10 cellular contexts compared by ENCODE assay signal in genomic region chr6:1396952-1397868, GRCh38. TPM values are rescaled to one million over a fixed set of nuclear protein-coding genes. Genes with fewer than 3 reads are reported as not detected.
DNase-seq lines count a peak whose midpoint lies in the region; ATAC-seq and TF ChIP-seq lines count a peak whose summit lies in the region.
"Had no signal": no experiment of that assay in that cellular context is flagged by ENCODE, and none has a peak within 500 bp of the region (broad histone marks: within the 10 kb centered on the region; RNA-seq: fewer than 3 reads in every experiment).

No MANE protein-coding gene starts in this region.

- no peak for TF ChIP-seq POLR2A in suprapubic skin (IDR thresholded peaks at IDR 0.05)

- peak; percentile 89 for ATAC-seq in Panc1

- peak; percentile 99 for TF ChIP-seq CTCF in Panc1 (IDR thresholded peaks at IDR 0.05)
- peak; percentile 99 for TF ChIP-seq CTCF in fibroblast of pulmonary artery (IDR thresholded peaks at IDR 0.05; ENCODE audit: low read length, missing control alignments)
- TF ChIP-seq CTCF in suprapubic skin (IDR thresholded peaks at IDR 0.05) = peak; percentile 72 to 92

- H3K9me3 ChIP-seq in Panc1 (ENCODE audit: control insufficient read depth, insufficient read depth, low read depth, low read length) (no peaks in the 10 kb centered on the region), suprapubic skin (no peaks in the 10 kb centered on the region)
- H3K9me3 ChIP-seq: BLaER1 had no signal

- H3K27me3 ChIP-seq in Panc1 (ENCODE audit: control insufficient read depth, insufficient read depth, low read length) (no peaks in the 10 kb centered on the region), suprapubic skin (peaks cover 95% of the 10 kb centered on the region)

- in situ Hi-C loops in Panc1 (cut with HindIII; ENCODE audit: low pct_unique_long_range_greater_than_20kb, low sequenced_read_pairs) = no loop called here

- intact Hi-C loops in Panc1 (cut with micrococcal nuclease; ENCODE audit: unreplicated experiment) = no loop called here

- no peak for TF ChIP-seq EP300 in suprapubic skin (IDR thresholded peaks at IDR 0.05)

- H3K36me3 ChIP-seq in Panc1 (ENCODE audit: control insufficient read depth, insufficient read depth, low read length) (no peaks in the 10 kb centered on the region), suprapubic skin (no peaks in the 10 kb centered on the region)
- H3K36me3 ChIP-seq: BLaER1 had no signal

- H3K4me1 ChIP-seq in Panc1 (ENCODE audit: control insufficient read depth, insufficient read depth, low read length) (peaks cover 11% of the 10 kb centered on the region), suprapubic skin (peaks cover 19% of the 10 kb centered on the region)
- H3K4me1 ChIP-seq: BLaER1 had no signal

- CTCF ChIA-PET in Panc1 (lab: Charles Lee) = interaction anchor here (0.6 to 1.3 kb wide), 12 partner anchors 9 to 778 kb away, joined by 3 to 11 read pairs (median 6); no protein-coding TSS in a partner anchor

- H3K4me3 ChIP-seq in Panc1 (ENCODE audit: low read depth in 2 of 2, low read length in 2 of 2) (no peak overlapping the region), fibroblast of pulmonary artery (replicated peaks; ENCODE audit: low read depth, low read length) (no peak overlapping the region), suprapubic skin (no peak overlapping the region)
- H3K4me3 ChIP-seq: BLaER1 had no signal

- POLR2A ChIA-PET in Panc1 (lab: Charles Lee) = interaction anchor here (0.6 kb wide), 1 partner anchor 590 kb away, joined by 15 read pairs; no protein-coding TSS in a partner anchor

- H3K27ac ChIP-seq in Panc1 (ENCODE audit: low read length) (no peak overlapping the region), suprapubic skin (no peak overlapping the region)
- H3K27ac ChIP-seq: BLaER1 had no signal

- DNase-seq in NCI-H1436 (lab: John Stamatoyannopoulos, UW) (peak; percentile 48), NCI-H1436 treated with DMSO at 0.1 percent for 48 hours (lab: John Stamatoyannopoulos, UW) (no peak), HPDE6-E6E7 (ENCODE audit: extremely low spot score) (peak; percentile 63), Panc1 (ENCODE audit: low read depth, low spot score) (peak; percentile 61), activated T-helper 1 cell treated with Interleukin-2 at 50 U/mL for 16 hours (ENCODE audit: low read depth) (peak; percentile 51), fibroblast of pulmonary artery (ENCODE audit: low read depth) (peak; percentile 74), nucleus accumbens (lab: John Stamatoyannopoulos, UW) (peak in 35 of 56 donors; percentile 1 to 71 (median 12)), suprapubic skin (ENCODE audit: low spot score in 2 of 2) (peak in 1 of 2 donors; percentile 80)

- no TSS peak for BruUV-seq in Panc1 (replicated peaks; lab: Mats Ljungman, UMichigan)

- WGBS in suprapubic skin = 30% methylated on average over 28 of the region's 28 CpGs

RNA-seq across cellular contexts. Expression of gene FOXF2, which starts 7.8 kb away (rescaled TPM):
- total RNA-seq in Panc1 (2021; ENCODE audit: unreplicated experiment) (12.7 TPM), suprapubic skin (1 to 10 TPM in 2 of 4 donors, under 1 TPM in 2; 0.25 to 3.0 (median 0.99) TPM)
- 9.5 TPM for polyA plus RNA-seq in Panc1 (2012; ENCODE audit: insufficient read length)
- total RNA-seq: mononuclear cell had no signal
